Comparison of ENCODE assay signal across 31 cellular contexts in the genomic region with DNA sequence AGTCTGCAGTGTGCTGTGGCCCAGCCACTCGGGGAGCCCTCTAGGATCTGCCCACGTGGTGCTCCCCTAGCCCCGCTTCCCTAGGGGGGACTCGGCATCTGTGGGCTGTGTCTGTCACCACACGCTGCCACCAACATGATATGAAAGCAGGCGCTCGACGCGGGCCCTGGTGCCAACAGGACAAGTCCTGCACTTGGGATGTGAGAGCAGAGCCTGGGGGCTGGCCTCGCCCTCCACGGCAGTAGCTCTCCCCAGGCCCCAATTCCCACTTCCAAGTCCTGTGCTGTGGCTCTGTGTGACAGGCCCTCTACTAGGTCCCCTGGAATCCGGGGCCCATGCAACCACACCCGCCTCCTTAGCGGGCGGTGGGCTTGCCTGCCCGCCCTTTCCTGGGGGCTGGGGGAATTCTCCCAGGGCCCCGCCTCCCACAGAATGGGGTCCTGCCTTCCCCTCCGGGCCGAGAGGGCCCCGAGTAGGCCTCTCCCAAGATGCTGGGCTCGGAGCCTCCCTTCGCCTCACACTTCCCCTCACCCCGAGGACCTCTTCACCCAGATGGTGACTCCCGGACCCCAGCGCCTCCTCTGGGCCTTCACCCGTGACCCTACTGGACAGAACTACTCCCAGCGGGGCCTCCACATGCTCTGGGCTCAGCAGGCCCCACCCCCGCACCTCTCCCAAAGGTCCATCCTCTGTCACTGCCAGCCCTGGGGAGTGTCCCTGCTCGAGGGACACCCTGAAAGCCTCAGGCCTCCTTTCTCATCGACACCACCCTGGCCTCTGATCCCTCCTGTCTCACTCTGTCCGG. TPM values are rescaled to one million over a fixed set of nuclear protein-coding genes. Genes with fewer than 3 reads are reported as not detected.
A peak's percentile ranks its signal among the peaks of the same experiment; 100 is the strongest.
DNase-seq lines count a peak whose midpoint lies in the region; ATAC-seq, FAIRE-seq and TF ChIP-seq lines count a peak whose summit lies in the region.
"Had no signal": no experiment of that assay in that cellular context is flagged by ENCODE, and none has a peak within 500 bp of the region (broad histone marks: within the 10 kb centered on the region; RNA-seq: fewer than 3 reads in every experiment).

No MANE protein-coding gene starts in this region.

- H3K36me3 Mint-ChIP-seq in WTC11 = peaks cover 41% of the 10 kb centered on the region
- H3K36me3 Mint-ChIP-seq: activated naive CD8-positive, alpha-beta T cell had no signal

- TF ChIP-seq CTCF in right atrium auricular region (IDR thresholded peaks at IDR 0.05) (no peak), WTC11 (IDR thresholded peaks at IDR 0.05) (no peak), kidney (IDR thresholded peaks at IDR 0.05; ENCODE audit: borderline replicate concordance, extremely low read depth, insufficient read depth) (no peak), sigmoid colon (IDR thresholded peaks at IDR 0.05) (no peak)

- TF ChIP-seq EP300 in sigmoid colon (IDR thresholded peaks at IDR 0.05) = no peak

- no peak overlapping the region for H3K27ac ChIP-seq in right atrium auricular region
- no peak overlapping the region for H3K27ac ChIP-seq in kidney (ENCODE audit: low read depth in 2 of 2, low read length in 2 of 2)
- no peak overlapping the region for H3K27ac ChIP-seq in sigmoid colon
- H3K27ac ChIP-seq: breast epithelium, epithelial cell of prostate, ovary, stomach had no signal

- no peak for TF ChIP-seq POLR2A in sigmoid colon (IDR thresholded peaks at IDR 0.05)

- WGBS in sigmoid colon, 2 donors = 92 to 94% methylated on average over 31 of the region's 31 CpGs

- no peak overlapping the region for H3K9ac ChIP-seq in kidney (ENCODE audit: low read length in 2 of 2)

- no peaks in the 10 kb centered on the region for H3K27me3 ChIP-seq in right atrium auricular region
- H3K27me3 ChIP-seq in sigmoid colon = no peaks in the 10 kb centered on the region
- H3K27me3 ChIP-seq: breast epithelium, MG63, ovary, stomach had no signal

- H3K4me3 ChIP-seq in right atrium auricular region = no peak overlapping the region
- no peak overlapping the region for H3K4me3 ChIP-seq in kidney (ENCODE audit: low read length in 2 of 2)
- H3K4me3 ChIP-seq in sigmoid colon = no peak overlapping the region
- H3K4me3 ChIP-seq: breast epithelium, MG63, ovary, stomach had no signal

- H3K4me3 Mint-ChIP-seq in WTC11 = no peak overlapping the region
- H3K4me3 Mint-ChIP-seq: activated CD8-positive, alpha-beta T cell treated with anti-CD3 and anti-CD28 coated beads, Interleukin-2, amount 10 ng/mL, durations not matched to agents 7 days and 5 days; activated naive CD8-positive, alpha-beta T cell; activated T-helper 17 cell treated with anti-CD3 and anti-CD28 coated beads, Interleukin-2, amount 50 U/mL, for 72 hours; CD8-positive, alpha-beta T cell; naive thymus-derived CD8-positive, alpha-beta T cell had no signal

- H3K4me1 Mint-ChIP-seq in WTC11 = no peaks in the 10 kb centered on the region
- H3K4me1 Mint-ChIP-seq: activated T-helper 17 cell treated with anti-CD3 and anti-CD28 coated beads, Interleukin-2, amount 50 U/mL, for 72 hours had no signal

- H3K36me3 ChIP-seq in right atrium auricular region (peaks cover 90% of the 10 kb centered on the region), kidney (ENCODE audit: control insufficient read depth in 1 of 2, insufficient read depth in 2 of 2, low read length in 2 of 2) (peaks cover 42 to 66% of the 10 kb centered on the region in 2 donors), sigmoid colon (peaks cover 43 to 92% (median 69%) of the 10 kb centered on the region in 4 donors)
- H3K36me3 ChIP-seq: MG63 had no signal

- H3K27ac Mint-ChIP-seq in WTC11 = no peak overlapping the region
- H3K27ac Mint-ChIP-seq: activated CD8-positive, alpha-beta T cell treated with anti-CD3 and anti-CD28 coated beads, Interleukin-2, amount 10 ng/mL, durations not matched to agents 7 days and 5 days; activated naive CD8-positive, alpha-beta T cell; activated T-helper 17 cell treated with anti-CD3 and anti-CD28 coated beads, Interleukin-2, amount 50 U/mL, for 72 hours; CD8-positive, alpha-beta T cell had no signal

- no peaks in the 10 kb centered on the region for H3K27me3 Mint-ChIP-seq in WTC11 (ENCODE audit: low read depth)
- H3K27me3 Mint-ChIP-seq: activated naive CD8-positive, alpha-beta T cell; activated T-helper 17 cell treated with anti-CD3 and anti-CD28 coated beads, Interleukin-2, amount 50 U/mL, for 72 hours; naive thymus-derived CD8-positive, alpha-beta T cell had no signal

- DNase-seq in Right ventricle myocardium inferior (ENCODE audit: missing footprints) (peak; percentile 58), right atrium auricular region (ENCODE audit: low spot score) (no peak), WTC11 (ENCODE audit: low spot score) (peak; percentile 7), kidney (peak; percentile 59), sigmoid colon (peak; percentile 56), AG08396 (ENCODE audit: low spot score) (no peak), NCI-H1105 treated with DMSO at 0.1 percent for 48 hours (lab: John Stamatoyannopoulos, UW) (no peak)
- DNase-seq: activated CD8-positive, alpha-beta T cell treated with anti-CD3 and anti-CD28 coated beads, Interleukin-2, amount 10 ng/mL, durations not matched to agents 7 days and 5 days; effector CD4-positive, alpha-beta T cell; KG1; MG63; midbrain; naive thymus-derived CD8-positive, alpha-beta T cell; NCI-H1930; NK-92 treated with Interleukin-12 subunit alpha and Interleukin-12 subunit beta, amount 100 ng/mL, for 24 hours; PC-3; retina; SHP77; stimulated activated CD4-positive, alpha-beta T cell treated with anti-CD3 and anti-CD28 coated beads, Interleukin-2, amount 100 ng/mL, for 48 hours; stomach had no signal

- no peaks in the 10 kb centered on the region for H3K9me3 ChIP-seq in right atrium auricular region
- no peaks in the 10 kb centered on the region for H3K9me3 ChIP-seq in kidney (ENCODE audit: control insufficient read depth in 1 of 2, low read length in 2 of 2)
- H3K9me3 ChIP-seq in sigmoid colon = no peaks in the 10 kb centered on the region
- H3K9me3 ChIP-seq: breast epithelium, MG63, ovary, stomach had no signal

- no peak for FAIRE-seq in kidney (lab: Jason Lieb, UNC)
- FAIRE-seq: A204.1, colon had no signal

- intact Hi-C loops in Right ventricle myocardium inferior (cut with DNase I) = no loop called here
- intact Hi-C loops in kidney (cut with DNase I) = no loop called here
- intact Hi-C loops in sigmoid colon (cut with DNase I) = no loop called here

- ATAC-seq in Right ventricle myocardium inferior (no peak), WTC11 (no peak), HG03565 (IDR thresholded peaks at IDR 0.05; ENCODE audit: unreplicated experiment) (no peak)
- ATAC-seq: activated CD8-positive, alpha-beta T cell treated with anti-CD3 and anti-CD28 coated beads, Interleukin-2, amount 10 ng/mL, durations not matched to agents 7 days and 5 days; activated T-helper 17 cell treated with anti-CD3 and anti-CD28 coated beads, Interleukin-2, amount 50 U/mL, for 72 hours; CD8-positive, alpha-beta T cell; naive thymus-derived CD8-positive, alpha-beta T cell; PC-3 had no signal

- no peaks in the 10 kb centered on the region for H3K9me3 Mint-ChIP-seq in WTC11
- H3K9me3 Mint-ChIP-seq: activated T-helper 17 cell treated with anti-CD3 and anti-CD28 coated beads, Interleukin-2, amount 50 U/mL, for 72 hours; CD8-positive, alpha-beta T cell; naive thymus-derived CD8-positive, alpha-beta T cell had no signal

- H3K4me1 ChIP-seq in right atrium auricular region (no peaks in the 10 kb centered on the region), kidney (ENCODE audit: control insufficient read depth in 1 of 2, insufficient read depth in 1 of 2, low read depth in 1 of 2, low read length in 2 of 2) (no peaks in the 10 kb centered on the region), sigmoid colon (no peaks in the 10 kb centered on the region)
- H3K4me1 ChIP-seq: breast epithelium had no signal

- POLR2A ChIA-PET in WTC11 (lab: Charles Lee) = no interaction called here

- CTCF ChIA-PET in WTC11 (lab: Charles Lee) = no interaction called here

TF ChIP-seq in WTC11, 78 proteins besides CTCF, POLR2A, EP300 and RAD21 (continues in another document):
- TF ChIP-seq, protein P1, sequence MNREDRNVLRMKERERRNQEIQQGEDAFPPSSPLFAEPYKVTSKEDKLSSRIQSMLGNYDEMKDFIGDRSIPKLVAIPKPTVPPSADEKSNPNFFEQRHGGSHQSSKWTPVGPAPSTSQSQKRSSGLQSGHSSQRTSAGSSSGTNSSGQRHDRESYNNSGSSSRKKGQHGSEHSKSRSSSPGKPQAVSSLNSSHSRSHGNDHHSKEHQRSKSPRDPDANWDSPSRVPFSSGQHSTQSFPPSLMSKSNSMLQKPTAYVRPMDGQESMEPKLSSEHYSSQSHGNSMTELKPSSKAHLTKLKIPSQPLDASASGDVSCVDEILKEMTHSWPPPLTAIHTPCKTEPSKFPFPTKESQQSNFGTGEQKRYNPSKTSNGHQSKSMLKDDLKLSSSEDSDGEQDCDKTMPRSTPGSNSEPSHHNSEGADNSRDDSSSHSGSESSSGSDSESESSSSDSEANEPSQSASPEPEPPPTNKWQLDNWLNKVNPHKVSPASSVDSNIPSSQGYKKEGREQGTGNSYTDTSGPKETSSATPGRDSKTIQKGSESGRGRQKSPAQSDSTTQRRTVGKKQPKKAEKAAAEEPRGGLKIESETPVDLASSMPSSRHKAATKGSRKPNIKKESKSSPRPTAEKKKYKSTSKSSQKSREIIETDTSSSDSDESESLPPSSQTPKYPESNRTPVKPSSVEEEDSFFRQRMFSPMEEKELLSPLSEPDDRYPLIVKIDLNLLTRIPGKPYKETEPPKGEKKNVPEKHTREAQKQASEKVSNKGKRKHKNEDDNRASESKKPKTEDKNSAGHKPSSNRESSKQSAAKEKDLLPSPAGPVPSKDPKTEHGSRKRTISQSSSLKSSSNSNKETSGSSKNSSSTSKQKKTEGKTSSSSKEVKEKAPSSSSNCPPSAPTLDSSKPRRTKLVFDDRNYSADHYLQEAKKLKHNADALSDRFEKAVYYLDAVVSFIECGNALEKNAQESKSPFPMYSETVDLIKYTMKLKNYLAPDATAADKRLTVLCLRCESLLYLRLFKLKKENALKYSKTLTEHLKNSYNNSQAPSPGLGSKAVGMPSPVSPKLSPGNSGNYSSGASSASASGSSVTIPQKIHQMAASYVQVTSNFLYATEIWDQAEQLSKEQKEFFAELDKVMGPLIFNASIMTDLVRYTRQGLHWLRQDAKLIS (CRISPR knock-in tag; IDR thresholded peaks at IDR 0.05; ENCODE audit: borderline replicate concordance) = no peak
- TF ChIP-seq FOXK1 (CRISPR knock-in tag; IDR thresholded peaks at IDR 0.05) = no peak

RNA-seq across cellular contexts. Expression of gene LRPAP1, which starts 11.2 kb away (rescaled TPM):
- 286 TPM for total RNA-seq in Right ventricle myocardium inferior
- total RNA-seq in right atrium auricular region = 100 to 1,000 TPM; 256 to 321 TPM
- 90.8 to 106 TPM (median 97.4 TPM) in 3 replicates for total RNA-seq in WTC11 (2021)
- total RNA-seq in kidney = 204 TPM
- 373 TPM for polyA plus RNA-seq in kidney (ENCODE audit: insufficient read depth, low read depth, low replicate concordance)
- total RNA-seq in sigmoid colon = 100 to 1,000 TPM in 2 of 4 donors, 10 to 100 TPM in 2; 85.3 to 127 (median 99.6) TPM
- 100 to 1,000 TPM in 1 of 3 donors, 10 to 100 TPM in 2; 25.2 to 123 (median 44.2) TPM for polyA plus RNA-seq in sigmoid colon

RNA-seq across cellular contexts. Expression of gene DOK7, which starts 57.9 kb away (rescaled TPM):
- total RNA-seq in Right ventricle myocardium inferior (35.5 TPM), right atrium auricular region (10 to 100 TPM; 31.0 to 68.9 TPM), WTC11 (2021) (0.22 to 0.46 TPM (median 0.44 TPM) in 3 replicates), kidney (7.0 TPM), sigmoid colon (1 to 10 TPM in 1 of 4 donors, not detected in 3; 1.9 TPM)
- polyA plus RNA-seq in kidney (ENCODE audit: insufficient read depth, low read depth, low replicate concordance) (1.2 TPM), sigmoid colon (1 to 10 TPM in 1 of 3 donors, under 1 TPM in 1, not detected in 1; 0.85 to 1.2 TPM)
- total RNA-seq: activated CD8-positive, alpha-beta T cell treated with anti-CD3 and anti-CD28 coated beads, Interleukin-2, amount 10 ng/mL, durations not matched to agents 7 days and 5 days; activated T-helper 17 cell treated with anti-CD3 and anti-CD28 coated beads, Interleukin-2, amount 50 U/mL, for 72 hours; CD8-positive, alpha-beta T cell; glomerular endothelial cell; naive thymus-derived CD8-positive, alpha-beta T cell; T-helper 2 cell treated with Interferon-gamma antibody and Interleukin-4, amounts not matched to agents 100 ng/mL and 5 ng/mL, for 36 hours had no signal

Comparison
In these comparisons a context has a peak if more than half of its experiments do, and no peak if none do; other contexts are left out.
1. DNase-seq: peak in Right ventricle myocardium inferior (single experiment), WTC11 (single experiment), kidney (single experiment) and sigmoid colon (single experiment); none in right atrium auricular region (single experiment), AG08396 (single experiment) and NCI-H1105 treated with DMSO at 0.1 percent for 48 hours (single experiment).